ENCODE assay signal across 1 cellular context in the genomic region with DNA sequence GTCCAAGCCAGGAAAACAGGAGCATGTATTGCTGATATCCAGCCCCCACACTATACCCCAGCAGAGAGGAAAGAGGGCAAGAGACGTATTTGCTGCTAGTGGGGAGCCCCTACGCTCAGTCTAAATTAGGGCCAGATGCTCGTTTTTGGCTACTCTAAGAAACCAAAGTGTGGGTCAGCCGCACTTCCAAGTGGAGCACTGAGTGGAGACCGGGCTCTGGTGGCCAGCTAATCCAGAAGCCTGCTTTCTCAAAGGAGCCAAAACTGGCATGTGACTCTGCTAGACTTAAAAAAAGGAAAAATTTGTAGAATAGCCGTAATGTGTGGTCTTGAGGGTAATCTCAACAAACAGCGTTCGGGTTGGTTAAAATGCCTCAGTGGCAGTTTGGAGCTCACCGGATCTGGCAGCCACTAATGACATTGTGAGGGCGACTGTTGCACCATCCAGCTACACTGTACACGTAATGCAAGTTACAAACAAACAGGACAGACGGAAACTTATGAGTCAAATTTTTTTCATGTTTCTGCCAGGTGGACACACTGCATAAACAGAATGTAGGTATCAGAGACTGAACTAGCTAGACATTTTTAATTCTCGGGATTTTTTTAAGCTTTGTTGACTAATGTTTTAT.
TF ChIP-seq lines count a peak whose summit lies in the region.

No MANE protein-coding gene starts in this region.

TF ChIP-seq in HepG2, 621 proteins besides CTCF, POLR2A, EP300 and RAD21 (continued from another document):
- TF ChIP-seq BATF2 (CRISPR knock-in tag; IDR thresholded peaks at IDR 0.05) (no peak), SMAD3 (CRISPR knock-in tag; IDR thresholded peaks at IDR 0.05) (no peak)
- TF ChIP-seq, protein P1, sequence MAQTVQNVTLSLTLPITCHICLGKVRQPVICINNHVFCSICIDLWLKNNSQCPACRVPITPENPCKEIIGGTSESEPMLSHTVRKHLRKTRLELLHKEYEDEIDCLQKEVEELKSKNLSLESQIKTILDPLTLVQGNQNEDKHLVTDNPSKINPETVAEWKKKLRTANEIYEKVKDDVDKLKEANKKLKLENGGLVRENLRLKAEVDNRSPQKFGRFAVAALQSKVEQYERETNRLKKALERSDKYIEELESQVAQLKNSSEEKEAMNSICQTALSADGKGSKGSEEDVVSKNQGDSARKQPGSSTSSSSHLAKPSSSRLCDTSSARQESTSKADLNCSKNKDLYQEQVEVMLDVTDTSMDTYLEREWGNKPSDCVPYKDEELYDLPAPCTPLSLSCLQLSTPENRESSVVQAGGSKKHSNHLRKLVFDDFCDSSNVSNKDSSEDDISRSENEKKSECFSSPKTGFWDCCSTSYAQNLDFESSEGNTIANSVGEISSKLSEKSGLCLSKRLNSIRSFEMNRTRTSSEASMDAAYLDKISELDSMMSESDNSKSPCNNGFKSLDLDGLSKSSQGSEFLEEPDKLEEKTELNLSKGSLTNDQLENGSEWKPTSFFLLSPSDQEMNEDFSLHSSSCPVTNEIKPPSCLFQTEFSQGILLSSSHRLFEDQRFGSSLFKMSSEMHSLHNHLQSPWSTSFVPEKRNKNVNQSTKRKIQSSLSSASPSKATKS (CRISPR knock-in tag; IDR thresholded peaks at IDR 0.05): no peak
